In genomic region chr12:40735551-40736230, GRCh38 we compare ENCODE assay signal across 2 cellular contexts.
TF ChIP-seq lines count a peak whose summit lies in the region.

No MANE protein-coding gene starts in this region.

TF ChIP-seq in GM23338, 12 proteins besides CTCF, POLR2A, EP300 and RAD21:
- TF ChIP-seq ZNF462 (CRISPR knock-in tag; IDR thresholded peaks at IDR 0.05), result no peak
- no peak for TF ChIP-seq CREB1 (CRISPR knock-in tag; IDR thresholded peaks at IDR 0.05; ENCODE audit: low read depth)
- TF ChIP-seq EZH2 (IDR thresholded peaks at IDR 0.05; ENCODE audit: low read depth, unreplicated experiment), result no peak
- no peak for TF ChIP-seq EZH2phosphoT487 (IDR thresholded peaks at IDR 0.05; ENCODE audit: unreplicated experiment)
- TF ChIP-seq POLR2AphosphoS5 (IDR thresholded peaks at IDR 0.05; ENCODE audit: low read depth), result no peak
- no peak for TF ChIP-seq ZNF331 (CRISPR knock-in tag; IDR thresholded peaks at IDR 0.05; ENCODE audit: low read depth)
- no peak for TF ChIP-seq REST (IDR thresholded peaks at IDR 0.05; ENCODE audit: unreplicated experiment)
- TF ChIP-seq ZNF114 (CRISPR knock-in tag; IDR thresholded peaks at IDR 0.05), result no peak
- TF ChIP-seq STAT1 (IDR thresholded peaks at IDR 0.05; ENCODE audit: unreplicated experiment), result no peak

TF ChIP-seq in WTC11, 78 proteins besides CTCF, POLR2A, EP300 and RAD21 (continued from another document):
- no peak for TF ChIP-seq USF1 (CRISPR knock-in tag; IDR thresholded peaks at IDR 0.05)
